Comparison of ENCODE assay signal across 1 cellular context in the genomic region with DNA sequence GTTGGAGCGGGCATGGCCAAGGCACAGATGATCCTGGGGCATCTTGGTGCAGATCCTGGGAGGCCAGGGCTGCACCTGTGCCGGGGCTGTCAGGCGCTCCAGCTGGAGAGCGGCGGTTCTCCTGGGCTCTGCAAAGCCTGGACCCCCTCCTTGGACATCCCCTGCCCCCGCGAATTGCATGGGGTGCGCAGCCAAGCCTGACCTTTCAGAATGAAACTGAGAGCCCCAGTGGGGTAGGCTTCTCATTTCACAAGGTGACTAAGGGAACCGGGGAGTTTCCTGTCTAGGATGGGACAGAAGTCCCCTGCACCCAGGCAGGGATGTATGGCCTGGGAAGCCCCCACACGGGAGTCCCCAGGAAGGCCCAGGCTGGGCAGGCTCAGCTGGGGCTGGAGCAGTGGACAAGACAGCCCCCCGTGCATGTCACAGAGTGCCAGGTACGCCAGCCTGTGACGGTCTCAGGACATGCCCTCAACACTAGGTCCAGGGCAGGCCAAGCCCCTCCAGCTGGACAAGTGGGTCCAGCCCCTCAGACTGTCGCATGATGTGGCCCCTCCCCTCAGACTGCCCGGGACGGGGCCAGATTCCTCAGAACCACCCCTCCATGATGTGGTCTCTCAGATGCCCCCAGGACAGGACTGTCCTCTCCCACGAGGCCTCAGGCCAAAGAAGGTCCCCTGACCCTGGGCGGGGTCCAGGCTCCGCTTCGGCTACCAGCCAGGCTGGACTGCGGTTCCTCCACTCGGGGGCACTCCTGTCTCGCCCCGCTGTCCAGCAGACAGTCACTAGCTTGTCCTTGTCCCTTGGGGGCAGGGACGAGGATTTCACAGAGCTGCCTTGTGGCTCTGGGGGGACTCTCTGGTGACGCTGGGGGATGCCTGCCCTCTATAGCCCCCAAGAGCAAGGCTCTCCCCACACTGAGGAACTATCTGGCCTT.
TF ChIP-seq lines count a peak whose summit lies in the region.

No MANE protein-coding gene starts in this region.

TF ChIP-seq in GM23338, 12 proteins besides CTCF, POLR2A, EP300 and RAD21 (continued from another document):
- TF ChIP-seq, protein P1, sequence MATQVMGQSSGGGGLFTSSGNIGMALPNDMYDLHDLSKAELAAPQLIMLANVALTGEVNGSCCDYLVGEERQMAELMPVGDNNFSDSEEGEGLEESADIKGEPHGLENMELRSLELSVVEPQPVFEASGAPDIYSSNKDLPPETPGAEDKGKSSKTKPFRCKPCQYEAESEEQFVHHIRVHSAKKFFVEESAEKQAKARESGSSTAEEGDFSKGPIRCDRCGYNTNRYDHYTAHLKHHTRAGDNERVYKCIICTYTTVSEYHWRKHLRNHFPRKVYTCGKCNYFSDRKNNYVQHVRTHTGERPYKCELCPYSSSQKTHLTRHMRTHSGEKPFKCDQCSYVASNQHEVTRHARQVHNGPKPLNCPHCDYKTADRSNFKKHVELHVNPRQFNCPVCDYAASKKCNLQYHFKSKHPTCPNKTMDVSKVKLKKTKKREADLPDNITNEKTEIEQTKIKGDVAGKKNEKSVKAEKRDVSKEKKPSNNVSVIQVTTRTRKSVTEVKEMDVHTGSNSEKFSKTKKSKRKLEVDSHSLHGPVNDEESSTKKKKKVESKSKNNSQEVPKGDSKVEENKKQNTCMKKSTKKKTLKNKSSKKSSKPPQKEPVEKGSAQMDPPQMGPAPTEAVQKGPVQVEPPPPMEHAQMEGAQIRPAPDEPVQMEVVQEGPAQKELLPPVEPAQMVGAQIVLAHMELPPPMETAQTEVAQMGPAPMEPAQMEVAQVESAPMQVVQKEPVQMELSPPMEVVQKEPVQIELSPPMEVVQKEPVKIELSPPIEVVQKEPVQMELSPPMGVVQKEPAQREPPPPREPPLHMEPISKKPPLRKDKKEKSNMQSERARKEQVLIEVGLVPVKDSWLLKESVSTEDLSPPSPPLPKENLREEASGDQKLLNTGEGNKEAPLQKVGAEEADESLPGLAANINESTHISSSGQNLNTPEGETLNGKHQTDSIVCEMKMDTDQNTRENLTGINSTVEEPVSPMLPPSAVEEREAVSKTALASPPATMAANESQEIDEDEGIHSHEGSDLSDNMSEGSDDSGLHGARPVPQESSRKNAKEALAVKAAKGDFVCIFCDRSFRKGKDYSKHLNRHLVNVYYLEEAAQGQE (IDR thresholded peaks at IDR 0.05; ENCODE audit: unreplicated experiment), result no peak
- TF ChIP-seq STAT1 (IDR thresholded peaks at IDR 0.05; ENCODE audit: unreplicated experiment) (no peak), POLR2AphosphoS5 (IDR thresholded peaks at IDR 0.05; ENCODE audit: low read depth) (no peak), EZH2 (IDR thresholded peaks at IDR 0.05; ENCODE audit: low read depth, unreplicated experiment) (no peak), ZNF114 (CRISPR knock-in tag; IDR thresholded peaks at IDR 0.05) (no peak), NANOG (IDR thresholded peaks at IDR 0.05; ENCODE audit: borderline replicate concordance) (no peak), ZNF331 (CRISPR knock-in tag; IDR thresholded peaks at IDR 0.05; ENCODE audit: low read depth) (no peak), JUNB (IDR thresholded peaks at IDR 0.05; ENCODE audit: unreplicated experiment) (no peak), CREB1 (CRISPR knock-in tag; IDR thresholded peaks at IDR 0.05; ENCODE audit: low read depth) (no peak)
- TF ChIP-seq, protein P2, sequence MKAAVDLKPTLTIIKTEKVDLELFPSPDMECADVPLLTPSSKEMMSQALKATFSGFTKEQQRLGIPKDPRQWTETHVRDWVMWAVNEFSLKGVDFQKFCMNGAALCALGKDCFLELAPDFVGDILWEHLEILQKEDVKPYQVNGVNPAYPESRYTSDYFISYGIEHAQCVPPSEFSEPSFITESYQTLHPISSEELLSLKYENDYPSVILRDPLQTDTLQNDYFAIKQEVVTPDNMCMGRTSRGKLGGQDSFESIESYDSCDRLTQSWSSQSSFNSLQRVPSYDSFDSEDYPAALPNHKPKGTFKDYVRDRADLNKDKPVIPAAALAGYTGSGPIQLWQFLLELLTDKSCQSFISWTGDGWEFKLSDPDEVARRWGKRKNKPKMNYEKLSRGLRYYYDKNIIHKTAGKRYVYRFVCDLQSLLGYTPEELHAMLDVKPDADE (IDR thresholded peaks at IDR 0.05), result no peak
- TF ChIP-seq, protein P3, sequence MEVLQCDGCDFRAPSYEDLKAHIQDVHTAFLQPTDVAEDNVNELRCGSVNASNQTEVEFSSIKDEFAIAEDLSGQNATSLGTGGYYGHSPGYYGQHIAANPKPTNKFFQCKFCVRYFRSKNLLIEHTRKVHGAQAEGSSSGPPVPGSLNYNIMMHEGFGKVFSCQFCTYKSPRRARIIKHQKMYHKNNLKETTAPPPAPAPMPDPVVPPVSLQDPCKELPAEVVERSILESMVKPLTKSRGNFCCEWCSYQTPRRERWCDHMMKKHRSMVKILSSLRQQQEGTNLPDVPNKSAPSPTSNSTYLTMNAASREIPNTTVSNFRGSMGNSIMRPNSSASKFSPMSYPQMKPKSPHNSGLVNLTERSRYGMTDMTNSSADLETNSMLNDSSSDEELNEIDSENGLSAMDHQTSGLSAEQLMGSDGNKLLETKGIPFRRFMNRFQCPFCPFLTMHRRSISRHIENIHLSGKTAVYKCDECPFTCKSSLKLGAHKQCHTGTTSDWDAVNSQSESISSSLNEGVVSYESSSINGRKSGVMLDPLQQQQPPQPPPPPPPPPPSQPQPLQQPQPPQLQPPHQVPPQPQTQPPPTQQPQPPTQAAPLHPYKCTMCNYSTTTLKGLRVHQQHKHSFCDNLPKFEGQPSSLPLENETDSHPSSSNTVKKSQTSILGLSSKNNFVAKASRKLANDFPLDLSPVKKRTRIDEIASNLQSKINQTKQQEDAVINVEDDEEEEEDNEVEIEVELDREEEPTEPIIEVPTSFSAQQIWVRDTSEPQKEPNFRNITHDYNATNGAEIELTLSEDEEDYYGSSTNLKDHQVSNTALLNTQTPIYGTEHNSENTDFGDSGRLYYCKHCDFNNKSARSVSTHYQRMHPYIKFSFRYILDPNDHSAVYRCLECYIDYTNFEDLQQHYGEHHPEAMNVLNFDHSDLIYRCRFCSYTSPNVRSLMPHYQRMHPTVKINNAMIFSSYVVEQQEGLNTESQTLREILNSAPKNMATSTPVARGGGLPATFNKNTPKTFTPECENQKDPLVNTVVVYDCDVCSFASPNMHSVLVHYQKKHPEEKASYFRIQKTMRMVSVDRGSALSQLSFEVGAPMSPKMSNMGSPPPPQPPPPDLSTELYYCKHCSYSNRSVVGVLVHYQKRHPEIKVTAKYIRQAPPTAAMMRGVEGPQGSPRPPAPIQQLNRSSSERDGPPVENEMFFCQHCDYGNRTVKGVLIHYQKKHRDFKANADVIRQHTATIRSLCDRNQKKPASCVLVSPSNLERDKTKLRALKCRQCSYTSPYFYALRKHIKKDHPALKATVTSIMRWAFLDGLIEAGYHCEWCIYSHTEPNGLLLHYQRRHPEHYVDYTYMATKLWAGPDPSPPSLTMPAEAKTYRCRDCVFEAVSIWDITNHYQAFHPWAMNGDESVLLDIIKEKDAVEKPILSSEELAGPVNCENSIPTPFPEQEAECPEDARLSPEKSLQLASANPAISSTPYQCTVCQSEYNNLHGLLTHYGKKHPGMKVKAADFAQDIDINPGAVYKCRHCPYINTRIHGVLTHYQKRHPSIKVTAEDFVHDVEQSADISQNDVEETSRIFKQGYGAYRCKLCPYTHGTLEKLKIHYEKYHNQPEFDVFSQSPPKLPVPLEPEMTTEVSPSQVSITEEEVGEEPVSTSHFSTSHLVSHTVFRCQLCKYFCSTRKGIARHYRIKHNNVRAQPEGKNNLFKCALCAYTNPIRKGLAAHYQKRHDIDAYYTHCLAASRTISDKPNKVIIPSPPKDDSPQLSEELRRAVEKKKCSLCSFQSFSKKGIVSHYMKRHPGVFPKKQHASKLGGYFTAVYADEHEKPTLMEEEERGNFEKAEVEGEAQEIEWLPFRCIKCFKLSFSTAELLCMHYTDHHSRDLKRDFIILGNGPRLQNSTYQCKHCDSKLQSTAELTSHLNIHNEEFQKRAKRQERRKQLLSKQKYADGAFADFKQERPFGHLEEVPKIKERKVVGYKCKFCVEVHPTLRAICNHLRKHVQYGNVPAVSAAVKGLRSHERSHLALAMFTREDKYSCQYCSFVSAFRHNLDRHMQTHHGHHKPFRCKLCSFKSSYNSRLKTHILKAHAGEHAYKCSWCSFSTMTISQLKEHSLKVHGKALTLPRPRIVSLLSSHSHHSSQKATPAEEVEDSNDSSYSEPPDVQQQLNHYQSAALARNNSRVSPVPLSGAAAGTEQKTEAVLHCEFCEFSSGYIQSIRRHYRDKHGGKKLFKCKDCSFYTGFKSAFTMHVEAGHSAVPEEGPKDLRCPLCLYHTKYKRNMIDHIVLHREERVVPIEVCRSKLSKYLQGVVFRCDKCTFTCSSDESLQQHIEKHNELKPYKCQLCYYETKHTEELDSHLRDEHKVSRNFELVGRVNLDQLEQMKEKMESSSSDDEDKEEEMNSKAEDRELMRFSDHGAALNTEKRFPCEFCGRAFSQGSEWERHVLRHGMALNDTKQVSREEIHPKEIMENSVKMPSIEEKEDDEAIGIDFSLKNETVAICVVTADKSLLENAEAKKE (CRISPR knock-in tag; IDR thresholded peaks at IDR 0.05), result no peak
